Comparison of ENCODE assay signal across 18 cellular contexts in genomic region chr6:139600313-139600712, GRCh38.
DNase-seq lines count a peak whose midpoint lies in the region; ATAC-seq and TF ChIP-seq lines count a peak whose summit lies in the region.
"Had no signal": no experiment of that assay in that cellular context is flagged by ENCODE, and none has a peak within 500 bp of the region (broad histone marks: within the 10 kb centered on the region; RNA-seq: fewer than 3 reads in every experiment).

No MANE protein-coding gene starts in this region.

- H3K4me3 ChIP-seq in PC-3 (ENCODE audit: low read length) = no peak overlapping the region
- H3K4me3 ChIP-seq: gastrocnemius medialis, mucosa of descending colon, SJCRH30 had no signal

- CTCF ChIA-PET in PC-3 (lab: Charles Lee) = no interaction called here

- H3K36me3 Mint-ChIP-seq in activated T-cell treated with anti-CD3 and anti-CD28 coated beads, Interleukin-2, amount 50 U/mL, for 4 hours (ENCODE audit: insufficient read depth) = no peaks in the 10 kb centered on the region
- H3K36me3 Mint-ChIP-seq: activated naive CD4-positive, alpha-beta T cell treated with anti-CD3 and anti-CD28 coated beads, Interleukin-2, amount 50 U/mL, for 24 hours; brain had no signal

- DNase-seq in activated T-cell treated with anti-CD3 and anti-CD28 coated beads, Interleukin-2, amount 50 U/mL, for 4 hours = no peak
- DNase-seq in activated gamma-delta T cell (lab: John Stamatoyannopoulos, UW) (no peak), PC-3 (no peak), NCI-H526 (lab: John Stamatoyannopoulos, UW) (no peak)
- DNase-seq: activated CD8-positive, alpha-beta memory T cell treated with anti-CD3 and anti-CD28 coated beads, Interleukin-2, amount 50 U/mL, for 48 hours; gastrocnemius medialis; mucosa of descending colon; NCI-H187; NCI-H510A treated with DMSO at 0.1 percent for 48 hours; right cardiac atrium; SJCRH30 had no signal

- no peak overlapping the region for H2AFZ ChIP-seq in PC-3 (ENCODE audit: low read length)

- peaks cover 4% of the 10 kb centered on the region for H3K4me1 Mint-ChIP-seq in activated T-cell treated with anti-CD3 and anti-CD28 coated beads, Interleukin-2, amount 50 U/mL, for 4 hours (ENCODE audit: low read depth)
- H3K4me1 Mint-ChIP-seq: activated naive CD4-positive, alpha-beta T cell treated with anti-CD3 and anti-CD28 coated beads, Interleukin-2, amount 50 U/mL, for 24 hours had no signal

- no peaks in the 10 kb centered on the region for H3K27me3 Mint-ChIP-seq in activated T-cell treated with anti-CD3 and anti-CD28 coated beads, Interleukin-2, amount 50 U/mL, for 4 hours (ENCODE audit: low read depth)

- intact Hi-C loops in PC-3 (cut with micrococcal nuclease) = no loop called here

- no peaks in the 10 kb centered on the region for H3F3A ChIP-seq in PC-3 (ENCODE audit: low read length, unreplicated experiment)

- no peaks in the 10 kb centered on the region for H4K20me1 ChIP-seq in PC-3 (ENCODE audit: low read length)

- H3K9ac ChIP-seq in PC-3 (ENCODE audit: low read length) = no peak overlapping the region

- no peaks in the 10 kb centered on the region for H3K79me2 ChIP-seq in PC-3 (ENCODE audit: low read length)

- H3K4me1 ChIP-seq in PC-3 (ENCODE audit: insufficient read depth, low read length) = no peaks in the 10 kb centered on the region
- H3K4me1 ChIP-seq: SJCRH30 had no signal

- peak; percentile 26 for ATAC-seq in GM18517 (IDR thresholded peaks at IDR 0.05; ENCODE audit: unreplicated experiment)
- ATAC-seq in GM19467 (IDR thresholded peaks at IDR 0.05; ENCODE audit: unreplicated experiment) = peak; percentile 2
- ATAC-seq in HG02884 (IDR thresholded peaks at IDR 0.05; ENCODE audit: unreplicated experiment) = peak; percentile 4
- peak; percentile 4 for ATAC-seq in HG03469 (IDR thresholded peaks at IDR 0.05; ENCODE audit: unreplicated experiment)
- no peak for ATAC-seq in activated T-cell treated with anti-CD3 and anti-CD28 coated beads, Interleukin-2, amount 50 U/mL, for 4 hours
- ATAC-seq in PC-3 = no peak
- ATAC-seq: gastrocnemius medialis, mucosa of descending colon, right cardiac atrium had no signal

- no peaks in the 10 kb centered on the region for H3K9me2 ChIP-seq in PC-3 (replicated peaks; ENCODE audit: low read length)

- no peaks in the 10 kb centered on the region for H3K9me3 Mint-ChIP-seq in activated T-cell treated with anti-CD3 and anti-CD28 coated beads, Interleukin-2, amount 50 U/mL, for 4 hours
- H3K9me3 Mint-ChIP-seq: activated naive CD4-positive, alpha-beta T cell treated with anti-CD3 and anti-CD28 coated beads, Interleukin-2, amount 50 U/mL, for 24 hours; T-helper 2 cell treated with Interferon-gamma antibody and Interleukin-4, amounts not matched to agents 5 μg/mL and 100 μg/mL, for 36 hours had no signal

- H3K36me3 ChIP-seq in PC-3 (ENCODE audit: low read depth, low read length) = no peaks in the 10 kb centered on the region
- H3K36me3 ChIP-seq: gastrocnemius medialis, SJCRH30 had no signal

- H3K4me3 Mint-ChIP-seq in activated T-cell treated with anti-CD3 and anti-CD28 coated beads, Interleukin-2, amount 50 U/mL, for 4 hours = no peak overlapping the region
- H3K4me3 Mint-ChIP-seq: activated naive CD4-positive, alpha-beta T cell treated with anti-CD3 and anti-CD28 coated beads, Interleukin-2, amount 50 U/mL, for 24 hours; brain; T-helper 2 cell treated with Interferon-gamma antibody and Interleukin-4, amounts not matched to agents 5 μg/mL and 100 μg/mL, for 36 hours had no signal

- no peak for TF ChIP-seq CTCF in PC-3 (conservative IDR thresholded peaks at IDR 0.05; ENCODE audit: low read depth, low read length)

- H3K4me2 ChIP-seq in PC-3 (ENCODE audit: low read length) = no peak overlapping the region

- no peaks in the 10 kb centered on the region for H3K27me3 ChIP-seq in PC-3 (ENCODE audit: low read length)
- H3K27me3 ChIP-seq: gastrocnemius medialis, SJCRH30 had no signal

- POLR2A ChIA-PET in PC-3 (lab: Charles Lee; ENCODE audit: unreplicated experiment) = no interaction called here

- no peaks in the 10 kb centered on the region for H3K9me3 ChIP-seq in PC-3 (ENCODE audit: low read length)
- H3K9me3 ChIP-seq: gastrocnemius medialis, mucosa of descending colon, SJCRH30 had no signal

- H3K27ac ChIP-seq in PC-3 (ENCODE audit: low read length) = no peak overlapping the region
- H3K27ac ChIP-seq: gastrocnemius medialis, SJCRH30 had no signal

- no TSS peak for BruUV-seq in PC-3 (replicated peaks; lab: Mats Ljungman, UMichigan)

Comparison
In these comparisons a context has a peak if more than half of its experiments do, and no peak if none do; other contexts are left out.
1. ATAC-seq: peak in GM18517 (single experiment), GM19467 (single experiment), HG02884 (single experiment) and HG03469 (single experiment); none in activated T-cell treated with anti-CD3 and anti-CD28 coated beads, Interleukin-2, amount 50 U/mL, for 4 hours (0 of 2) and PC-3 (single experiment).